Comparison of ENCODE assay signal across 12 cellular contexts in genomic region chr5:147508711-147509040, GRCh38. TPM values are rescaled to one million over a fixed set of nuclear protein-coding genes. Genes with fewer than 3 reads are reported as not detected.
DNase-seq lines count a peak whose midpoint lies in the region; ATAC-seq and TF ChIP-seq lines count a peak whose summit lies in the region.
"Had no signal": no experiment of that assay in that cellular context is flagged by ENCODE, and none has a peak within 500 bp of the region (broad histone marks: within the 10 kb centered on the region; RNA-seq: fewer than 3 reads in every experiment).

No MANE protein-coding gene starts in this region.

- peaks cover 14% of the 10 kb centered on the region for H3K4me1 Mint-ChIP-seq in MCF 10A (ENCODE audit: insufficient read depth, unreplicated experiment)
- H3K4me1 Mint-ChIP-seq in CD8-positive, alpha-beta T cell (ENCODE audit: low read depth) = peaks cover 5% of the 10 kb centered on the region

- H3K27me3 Mint-ChIP-seq in MCF 10A (ENCODE audit: insufficient read depth, unreplicated experiment) = peaks cover 27% of the 10 kb centered on the region
- peaks cover 44% of the 10 kb centered on the region for H3K27me3 Mint-ChIP-seq in CD8-positive, alpha-beta T cell (ENCODE audit: low read depth)

- peaks cover 8% of the 10 kb centered on the region for H3K79me2 ChIP-seq in smooth muscle cell (ENCODE audit: low read depth)

- no peaks in the 10 kb centered on the region for H3K9me3 Mint-ChIP-seq in MCF 10A (ENCODE audit: unreplicated experiment)
- no peaks in the 10 kb centered on the region for H3K9me3 Mint-ChIP-seq in CD8-positive, alpha-beta T cell

- H3K9ac ChIP-seq in HUES48 (ENCODE audit: low read depth, low read length) (no peak overlapping the region), iPS-20b (ENCODE audit: low read depth, low read length) (peak overlapping the region; percentile 83), smooth muscle cell (ENCODE audit: low read depth) (no peak overlapping the region)

- H3K36me3 ChIP-seq in HUES48 (ENCODE audit: control insufficient read depth, insufficient read depth, low read length) (no peaks in the 10 kb centered on the region; the same call in 1 of the 2 replicates), iPS-20b (ENCODE audit: insufficient read depth, low read depth, low read length) (no peaks in the 10 kb centered on the region), smooth muscle cell (ENCODE audit: low read depth) (no peaks in the 10 kb centered on the region)
- no peaks in the 10 kb centered on the region for H3K36me3 ChIP-seq in CD8-positive, alpha-beta T cell (ENCODE audit: insufficient read depth, low read length)
- H3K36me3 ChIP-seq: right lobe of liver had no signal

- no TSS peak for BruUV-seq in MCF 10A (replicated peaks; lab: Mats Ljungman, UMichigan)

- TF ChIP-seq CTCF in MCF 10A (IDR thresholded peaks at IDR 0.05; ENCODE audit: unreplicated experiment) = no peak
- TF ChIP-seq CTCF in smooth muscle cell (IDR thresholded peaks at IDR 0.05; ENCODE audit: borderline replicate concordance, insufficient read depth, poor library complexity, severe bottlenecking) = no peak
- TF ChIP-seq CTCF in CD8-positive, alpha-beta T cell (IDR thresholded peaks at IDR 0.05) = no peak

- POLR2A ChIA-PET in MCF 10A (lab: Yijun Ruan, JAX) = interaction anchor here (0.6 to 1.3 kb wide), 2 partner anchors 45 to 105 kb away, joined by 3 read pairs; no protein-coding TSS in a partner anchor
- POLR2A ChIA-PET in CD8-positive, alpha-beta T cell (lab: Charles Lee) = no interaction called here

- peak overlapping the region; percentile 73 for H3K4me3 Mint-ChIP-seq in MCF 10A (ENCODE audit: unreplicated experiment)
- H3K4me3 Mint-ChIP-seq in CD8-positive, alpha-beta T cell = no peak overlapping the region

- H3K27me3 ChIP-seq in HUES48 (ENCODE audit: control insufficient read depth, insufficient read depth, low read length) (peaks cover 15% of the 10 kb centered on the region), iPS-20b (ENCODE audit: insufficient read depth, low read length) (peaks cover 17% of the 10 kb centered on the region), smooth muscle cell (ENCODE audit: low read depth) (no peaks in the 10 kb centered on the region)
- H3K27me3 ChIP-seq in CD8-positive, alpha-beta T cell (ENCODE audit: insufficient read depth, low read length) = no peaks in the 10 kb centered on the region

- H3K27ac ChIP-seq in HUES48 (ENCODE audit: low read depth, low read length) = no peak overlapping the region
- H3K27ac ChIP-seq in iPS-20b (ENCODE audit: low read length) = no peak overlapping the region
- H3K27ac ChIP-seq in smooth muscle cell (ENCODE audit: low read depth) = no peak overlapping the region
- no peak overlapping the region for H3K27ac ChIP-seq in CD8-positive, alpha-beta T cell (ENCODE audit: low read depth, low read length)

- H2AFZ ChIP-seq in smooth muscle cell (ENCODE audit: low read depth) = peak overlapping the region; percentile 97

- no peak for ATAC-seq in CD8-positive, alpha-beta T cell
- ATAC-seq in HG03196 (IDR thresholded peaks at IDR 0.05; ENCODE audit: unreplicated experiment) = no peak

- H3K4me1 ChIP-seq in HUES48 (ENCODE audit: control insufficient read depth, insufficient read depth, low read length) = peaks cover 14% of the 10 kb centered on the region
- H3K4me1 ChIP-seq in iPS-20b (ENCODE audit: insufficient read depth, low read length) = peaks cover 6% of the 10 kb centered on the region
- H3K4me1 ChIP-seq in smooth muscle cell (ENCODE audit: low read depth) = peaks cover 11% of the 10 kb centered on the region
- H3K4me1 ChIP-seq in CD8-positive, alpha-beta T cell (ENCODE audit: insufficient read depth, low read length) = no peaks in the 10 kb centered on the region

- H3K27ac Mint-ChIP-seq in MCF 10A (ENCODE audit: low read depth, unreplicated experiment) = no peak overlapping the region
- H3K27ac Mint-ChIP-seq in CD8-positive, alpha-beta T cell = no peak overlapping the region

- DNase-seq in MCF 10A (ENCODE audit: unreplicated experiment) = peak; percentile 8
- DNase-seq in smooth muscle cell (lab: John Stamatoyannopoulos, UW; ENCODE audit: unreplicated experiment) = no peak
- DNase-seq in NCI-H1092 treated with DMSO at 0.1 percent for 48 hours (lab: John Stamatoyannopoulos, UW) = no peak
- no peak for DNase-seq in CD8-positive, alpha-beta T cell
- no peak for DNase-seq in GOT3 (lab: John Stamatoyannopoulos, UW)
- DNase-seq: foreskin melanocyte, NCI-H1105 treated with DMSO at 0.1 percent for 48 hours, SIG-M5 had no signal

- CTCF ChIA-PET in MCF 10A (lab: Yijun Ruan, JAX) = interaction anchor here (0.6 to 2.5 kb wide), 16 partner anchors 8 to 982 kb away, joined by 3 to 15 read pairs (median 4); no protein-coding TSS in a partner anchor
- CTCF ChIA-PET in CD8-positive, alpha-beta T cell (lab: Charles Lee) = no interaction called here

- H3K36me3 Mint-ChIP-seq in MCF 10A (ENCODE audit: insufficient read depth, unreplicated experiment) = no peaks in the 10 kb centered on the region
- no peaks in the 10 kb centered on the region for H3K36me3 Mint-ChIP-seq in CD8-positive, alpha-beta T cell

- WGBS in smooth muscle cell (ENCODE audit: low lambda C conversion rate) = 42% methylated on average over 7 of the region's 7 CpGs

- H3K4me3 ChIP-seq in HUES48 (ENCODE audit: low read depth, low read length) = peak overlapping the region; percentile 93
- peak overlapping the region; percentile 90 for H3K4me3 ChIP-seq in iPS-20b (ENCODE audit: low read length)
- peak overlapping the region; percentile 79 for H3K4me3 ChIP-seq in smooth muscle cell
- H3K4me3 ChIP-seq in CD8-positive, alpha-beta T cell (ENCODE audit: low read depth, low read length) = no peak overlapping the region

- intact Hi-C loops in MCF 10A (cut with micrococcal nuclease) = loop anchor here (2.0 to 5.0 kb wide), 2 partner anchors 49 to 68 kb away; no protein-coding TSS in a partner anchor
- intact Hi-C loops in CD8-positive, alpha-beta T cell (cut with DNase I, micrococcal nuclease) = no loop called here

- no peaks in the 10 kb centered on the region for H3F3A ChIP-seq in smooth muscle cell (ENCODE audit: low read depth)

- H3K4me2 ChIP-seq in smooth muscle cell = peak overlapping the region; percentile 98

- H4K20me1 ChIP-seq in smooth muscle cell (ENCODE audit: low read depth) = no peaks in the 10 kb centered on the region

- H3K9me3 ChIP-seq in HUES48 (ENCODE audit: control insufficient read depth, insufficient read depth, low read length) = 0 out of 2 replicates have a peak, but pooled peaks cover 3% of the 10 kb centered on the region
- no peaks in the 10 kb centered on the region for H3K9me3 ChIP-seq in iPS-20b (ENCODE audit: insufficient read depth, low read depth, low read length)
- no peaks in the 10 kb centered on the region for H3K9me3 ChIP-seq in smooth muscle cell (replicated peaks; ENCODE audit: low read depth)
- no peaks in the 10 kb centered on the region for H3K9me3 ChIP-seq in CD8-positive, alpha-beta T cell (ENCODE audit: low read length)
- H3K9me3 ChIP-seq: right lobe of liver had no signal

RNA-seq across cellular contexts. Expression of gene DPYSL3, which starts 1.2 kb away (rescaled TPM):
- total RNA-seq in MCF 10A (2022) = 8.2 and 8.9 TPM in 2 replicates
- total RNA-seq in smooth muscle cell = 121 and 124 TPM in 2 replicates
- polyA plus RNA-seq in smooth muscle cell = 63.8 and 65.5 TPM in 2 replicates
- not detected for total RNA-seq in CD8-positive, alpha-beta T cell

Comparison
In these comparisons a context has a peak if more than half of its experiments do, and no peak if none do; other contexts are left out.
1. RNA of gene DPYSL3, which starts 1.2 kb away (total RNA-seq): 121 to 124 TPM in smooth muscle cell; 8.2 to 8.9 TPM in MCF 10A and not detected in CD8-positive, alpha-beta T cell; every median in the first group is over 10 times any median in the second.